ENCODE assay signal across 1 cellular context in genomic region chr4:113146876-113147358, GRCh38.
TF ChIP-seq lines count a peak whose summit lies in the region.

No MANE protein-coding gene starts in this region.

TF ChIP-seq in GM23338, 12 proteins besides CTCF, POLR2A, EP300 and RAD21 (continued from another document):
- no peak for TF ChIP-seq STAT1 (IDR thresholded peaks at IDR 0.05; ENCODE audit: unreplicated experiment)
- TF ChIP-seq CREB1 (CRISPR knock-in tag; IDR thresholded peaks at IDR 0.05; ENCODE audit: low read depth): no peak
- no peak for TF ChIP-seq ZNF114 (CRISPR knock-in tag; IDR thresholded peaks at IDR 0.05)
- no peak for TF ChIP-seq EZH2phosphoT487 (IDR thresholded peaks at IDR 0.05; ENCODE audit: unreplicated experiment)
- TF ChIP-seq ZNF462 (CRISPR knock-in tag; IDR thresholded peaks at IDR 0.05): no peak
- TF ChIP-seq POLR2AphosphoS5 (IDR thresholded peaks at IDR 0.05; ENCODE audit: low read depth): no peak
- TF ChIP-seq, protein P1, sequence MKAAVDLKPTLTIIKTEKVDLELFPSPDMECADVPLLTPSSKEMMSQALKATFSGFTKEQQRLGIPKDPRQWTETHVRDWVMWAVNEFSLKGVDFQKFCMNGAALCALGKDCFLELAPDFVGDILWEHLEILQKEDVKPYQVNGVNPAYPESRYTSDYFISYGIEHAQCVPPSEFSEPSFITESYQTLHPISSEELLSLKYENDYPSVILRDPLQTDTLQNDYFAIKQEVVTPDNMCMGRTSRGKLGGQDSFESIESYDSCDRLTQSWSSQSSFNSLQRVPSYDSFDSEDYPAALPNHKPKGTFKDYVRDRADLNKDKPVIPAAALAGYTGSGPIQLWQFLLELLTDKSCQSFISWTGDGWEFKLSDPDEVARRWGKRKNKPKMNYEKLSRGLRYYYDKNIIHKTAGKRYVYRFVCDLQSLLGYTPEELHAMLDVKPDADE (IDR thresholded peaks at IDR 0.05): no peak
